33 cellular contexts compared by ENCODE assay signal in the genomic region with DNA sequence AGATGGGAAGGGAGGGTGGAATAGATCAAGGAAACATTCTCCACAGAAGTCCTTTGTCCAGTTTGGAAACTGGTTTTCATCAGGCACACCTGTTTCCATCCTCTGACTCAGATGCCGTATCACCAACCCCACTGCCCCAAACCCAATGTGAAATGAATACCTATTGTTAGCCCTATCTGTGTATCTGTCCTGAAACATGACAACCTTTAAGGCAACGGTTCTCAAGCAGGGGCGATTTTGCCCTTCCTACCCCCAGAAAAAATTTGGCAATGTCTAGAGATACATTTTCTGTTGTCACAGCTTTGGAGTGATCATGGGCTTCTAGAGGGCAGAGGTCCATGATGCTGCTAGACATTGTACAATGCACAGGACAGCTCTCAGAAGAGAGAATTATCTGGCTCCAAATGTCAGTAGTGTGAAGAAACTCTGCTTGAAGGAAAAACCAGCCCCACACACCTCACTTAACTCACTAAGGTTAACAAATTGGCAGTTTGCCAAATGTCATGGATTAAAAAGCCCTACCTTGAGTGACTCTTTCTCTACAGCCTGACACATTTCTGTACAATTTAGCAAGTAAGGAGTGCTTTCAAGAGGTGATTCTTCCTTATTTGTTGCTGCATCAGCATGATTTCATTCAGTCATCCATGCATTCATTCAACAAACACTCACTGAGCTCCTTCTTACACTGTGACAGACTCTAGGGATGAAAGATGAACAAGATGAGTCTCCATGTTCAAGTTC. TPM values are rescaled to one million over a fixed set of nuclear protein-coding genes. Genes with fewer than 3 reads are reported as not detected.
DNase-seq lines count a peak whose midpoint lies in the region; ATAC-seq, FAIRE-seq and TF ChIP-seq lines count a peak whose summit lies in the region.
"Had no signal": no experiment of that assay in that cellular context is flagged by ENCODE, and none has a peak within 500 bp of the region (broad histone marks: within the 10 kb centered on the region; RNA-seq: fewer than 3 reads in every experiment).

No MANE protein-coding gene starts in this region.

- no peak for TF ChIP-seq RAD21 in Ishikawa (IDR thresholded peaks at IDR 0.05; ENCODE audit: low read depth)
- no peak for TF ChIP-seq RAD21 in K562 (CRISPR knock-in tag; conservative IDR thresholded peaks at IDR 0.05 in 1 of 2, IDR thresholded peaks at IDR 0.05 in 1 of 2)

- BruUV-seq in K562 (replicated peaks; lab: Mats Ljungman, UMichigan) = no TSS peak

- WGBS in K562 (ENCODE audit: insufficient coverage, low coverage, missing lambda C conversion rate) = 6% methylated on average over 3 of the region's 3 CpGs
- WGBS in heart right ventricle, 2 donors = 74 to 77% methylated on average over 3 of the region's 3 CpGs

- in situ Hi-C loops in K562 (cut with MboI) = no loop called here

- no peaks in the 10 kb centered on the region for H3K9me3 ChIP-seq in K562 (replicated peaks; ENCODE audit: control insufficient read depth, insufficient read depth, low read depth, low read length)
- no peaks in the 10 kb centered on the region for H3K9me3 ChIP-seq in heart right ventricle
- H3K9me3 ChIP-seq: mucosa of descending colon, pancreas, spleen had no signal

- H3K9me1 ChIP-seq in K562 (ENCODE audit: control insufficient read depth, insufficient read depth, low read length) = no peaks in the 10 kb centered on the region

- no peak overlapping the region for H3K9ac ChIP-seq in K562 (ENCODE audit: insufficient read depth in 1 of 2, low read depth in 2 of 2, low read length in 2 of 2)
- H3K9ac ChIP-seq: BLaER1 had no signal

- no peaks in the 10 kb centered on the region for H3K79me2 ChIP-seq in K562 (ENCODE audit: control insufficient read depth, insufficient read depth, low read length)

- H3K36me3 ChIP-seq in K562 (ENCODE audit: control insufficient read depth, insufficient read depth, low read length) (no peaks in the 10 kb centered on the region), heart right ventricle (no peaks in the 10 kb centered on the region)
- H3K36me3 ChIP-seq: BLaER1, pancreas, spleen had no signal

- no peaks in the 10 kb centered on the region for H4K20me1 ChIP-seq in K562 (replicated peaks; ENCODE audit: control insufficient read depth, insufficient read depth, low read length)
- H4K20me1 ChIP-seq: BLaER1 had no signal

- CTCF ChIA-PET in K562 (lab: Yijun Ruan, JAX; ENCODE audit: low intra/inter-chr PET ratio) = no interaction called here

- TF ChIP-seq CTCF in K562 (IDR thresholded peaks at IDR 0.05 in 2 of 3, conservative IDR thresholded peaks at IDR 0.05 in 1 of 3; ENCODE audit: insufficient read depth in 2 of 3, low read depth in 1 of 3, low read length in 3 of 3) (no peak), omental fat pad (IDR thresholded peaks at IDR 0.05) (no peak), heart right ventricle (IDR thresholded peaks at IDR 0.05) (no peak)

- H3K4me2 ChIP-seq in K562 (ENCODE audit: insufficient read depth, low read length) = no peak overlapping the region
- H3K4me2 ChIP-seq: BLaER1 had no signal

- peak; percentile 37 for FAIRE-seq in K562 (lab: Jason Lieb, UNC)
- FAIRE-seq: GM18507, pancreas had no signal

- intact Hi-C loops in K562 (cut with micrococcal nuclease) (no loop called here), heart right ventricle (cut with DNase I) (loop anchor here in 2 of 10 donors (5.0 to 10.0 kb wide), 2 partner anchors 134 to 136 kb away; no protein-coding TSS in a partner anchor)

- H3K4me3 ChIP-seq in K562 (no peak overlapping the region), heart right ventricle (no peak overlapping the region)
- H3K4me3 ChIP-seq: BLaER1, lung, mucosa of descending colon, spleen had no signal

- H2AFZ ChIP-seq in K562 (ENCODE audit: low read depth, low read length) = no peak overlapping the region

- H3K4me1 ChIP-seq in K562 (replicated peaks in 1 of 2; ENCODE audit: control insufficient read depth in 2 of 2, insufficient read depth in 2 of 2, low read length in 2 of 2) (peaks cover 0 to 7% of the 10 kb centered on the region in 2 experiments; a peak in 1 of 5 replicates), heart right ventricle (peaks cover 0 to 9% (median 0%) of the 10 kb centered on the region in 9 donors)
- H3K4me1 ChIP-seq: BLaER1, pancreas, spleen had no signal

- no peak for TF ChIP-seq POLR2A in K562 (conservative IDR thresholded peaks at IDR 0.05)

- TF ChIP-seq EP300 in Ishikawa (IDR thresholded peaks at IDR 0.05; ENCODE audit: borderline replicate concordance) (no peak), K562 (IDR thresholded peaks at IDR 0.05; ENCODE audit: low read length) (no peak)

- no peak for ATAC-seq in K562
- no peak for ATAC-seq in omental fat pad (ENCODE audit: low FRiP score)
- no peak for ATAC-seq in heart right ventricle
- ATAC-seq: HCT116; mucosa of descending colon; natural killer cell treated with Interleukin-12 subunit alpha and Interleukin-12 subunit beta and Interleukin-15 and Interleukin-18, amount 100 ng/mL, for 72 hours; pancreas had no signal

- H3K27me3 ChIP-seq in K562 (ENCODE audit: control insufficient read depth in 2 of 2, insufficient read depth in 2 of 2, low read length in 2 of 2) (peaks cover 10 to 40% of the 10 kb centered on the region in 2 experiments; a peak in 4 of 5 replicates), heart right ventricle (peaks cover 8 to 48% (median 44%) of the 10 kb centered on the region in 7 donors)
- H3K27me3 ChIP-seq: BLaER1 had no signal

- DNase-seq in NCI-H510A treated with DMSO at 0.1 percent for 48 hours (lab: John Stamatoyannopoulos, UW) = peak; percentile 14
- no peak for DNase-seq in NCI-H510A (lab: John Stamatoyannopoulos, UW)
- no peak for DNase-seq in K562 (ENCODE audit: extremely low read depth in 1 of 4, low spot score in 3 of 4)
- peak; percentile 58 for DNase-seq in renal cortical epithelial cell (ENCODE audit: low read depth)
- DNase-seq in effector CD8-positive, alpha-beta T cell (lab: John Stamatoyannopoulos, UW) = no peak
- no peak for DNase-seq in omental fat pad (ENCODE audit: low spot score)
- no peak for DNase-seq in heart right ventricle
- DNase-seq: ACHN; activated CD4-positive, alpha-beta memory T cell treated with anti-CD3 and anti-CD28 coated beads for 36 hours; activated CD8-positive, alpha-beta memory T cell treated with anti-CD3 and anti-CD28 coated beads, Interleukin-2, amount 50 U/mL, for 4 hours; activated naive CD4-positive, alpha-beta T cell treated with anti-CD3 and anti-CD28 coated beads, Interleukin-2, amount 10 ng/mL, durations not matched to agents 7 days and 5 days; amniotic stem cell; erythroblast; foreskin fibroblast; head of caudate nucleus; kidney glomerular epithelial cell; mucosa of descending colon; NCI-H1048; NCI-H1930; NCI-H526; pancreas; spleen; T-helper 1 cell; trophoblast cell had no signal

- POLR2A ChIA-PET in K562 (lab: Yijun Ruan, JAX) = interaction anchor here (0.7 kb wide), 1 partner anchor 123 kb away, joined by 3 read pairs; no protein-coding TSS in a partner anchor

- H3K27ac ChIP-seq in K562 (ENCODE audit: extremely low read depth, low read depth, low read length) (no peak overlapping the region), heart right ventricle (no peak overlapping the region)
- H3K27ac ChIP-seq: BLaER1, RWPE1, spleen had no signal

RNA-seq across cellular contexts. Expression of a gene that starts 3.4 kb away (rescaled TPM):
- not detected in 2 replicates for total RNA-seq in K562 (2011; cell fraction: chromatin; rRNA removed; ENCODE audit: low replicate concordance)
- not detected in 2 replicates for total RNA-seq in K562 (2011; cell fraction: nucleolus; rRNA removed)
- total RNA-seq in K562 (2011; cell fraction: nucleoplasm; rRNA removed) = not detected in 2 replicates
- total RNA-seq in K562 (2014; rRNA removed) (not detected in 2 replicates), K562 (2014; rRNA removed; fragmentation: Illumina TruSeq; extraction: Trizol) (not detected in 2 replicates), K562 (2015; rRNA removed; fragmentation: Illumina TruSeq; extraction: Trizol) (not detected in 2 replicates), K562 (2021) (not detected in 2 replicates), renal cortical epithelial cell (6.2 TPM in 1 of 2 replicates, not detected in the other), omental fat pad (not detected), heart right ventricle (under 1 TPM in 8 of 10 donors, not detected in 2; 0.36 to 0.94 (median 0.57) TPM)
- polyA plus RNA-seq in K562 (2011; rRNA removed) (not detected in 2 replicates), K562 (2014; fragmentation: Illumina TruSeq; extraction: Trizol) (not detected in 2 replicates), K562 (2014; fragmentation: Nextera tagmentation; extraction: Ambion mirVana) (not detected), K562 (2014; rRNA removed) (not detected in 2 replicates), heart right ventricle (1 to 10 TPM in 1 of 2 donors, under 1 TPM in 1; 0.10 to 1.4 TPM)
- polyA plus RNA-seq in K562 (2011; cell fraction: cytosol; rRNA removed) = not detected in 2 replicates
- polyA plus RNA-seq in K562 (2011; cell fraction: nucleus; rRNA removed) = not detected in 2 replicates
- 0.22 TPM in 1 of 2 replicates, not detected in the other for polyA plus RNA-seq in K562 (2012)
- not detected in 2 replicates for polyA minus RNA-seq in K562 (2011; rRNA and poly(A)+ RNA removed)
- polyA minus RNA-seq in K562 (2011; cell fraction: cytosol; rRNA and poly(A)+ RNA removed) = not detected in 2 replicates
- not detected in 2 replicates for polyA minus RNA-seq in K562 (2011; cell fraction: nucleus; rRNA and poly(A)+ RNA removed)
- total RNA-seq: activated CD4-positive, alpha-beta memory T cell treated with anti-CD3 and anti-CD28 coated beads for 36 hours; Daoy; natural killer cell treated with Interleukin-12 subunit alpha and Interleukin-12 subunit beta and Interleukin-15 and Interleukin-18, amount 100 ng/mL, for 72 hours; SK-MEL-5 had no signal

RNA-seq across cellular contexts. Expression of a gene that starts 23.4 kb away (rescaled TPM):
- 0.90 TPM in 1 of 2 replicates, not detected in the other for total RNA-seq in K562 (2011; cell fraction: chromatin; rRNA removed; ENCODE audit: low replicate concordance)
- 0.53 TPM in 1 of 2 replicates, not detected in the other for total RNA-seq in K562 (2011; cell fraction: nucleolus; rRNA removed)
- total RNA-seq in K562 (2011; cell fraction: nucleoplasm; rRNA removed) = 0.44 TPM in 1 of 2 replicates, not detected in the other
- total RNA-seq in K562 (2014; rRNA removed) (0.09 and 1.2 TPM in 2 replicates), K562 (2014; rRNA removed; fragmentation: Illumina TruSeq; extraction: Trizol) (0.48 and 0.84 TPM in 2 replicates), K562 (2015; rRNA removed; fragmentation: Illumina TruSeq; extraction: Trizol) (0.65 and 0.98 TPM in 2 replicates), K562 (2021) (0.35 and 0.51 TPM in 2 replicates), renal cortical epithelial cell (2.1 and 22.9 TPM in 2 replicates), omental fat pad (1 to 10 TPM in 3 of 4 donors, not detected in 1; 1.2 to 1.7 (median 1.3) TPM), heart right ventricle (1 to 10 TPM in 7 of 10 donors, under 1 TPM in 3; 0.47 to 2.5 (median 1.5) TPM)
- polyA plus RNA-seq in K562 (2011; rRNA removed) (0.35 and 0.41 TPM in 2 replicates), K562 (2014; fragmentation: Illumina TruSeq; extraction: Trizol) (0.64 and 1.4 TPM in 2 replicates), K562 (2014; fragmentation: Nextera tagmentation; extraction: Ambion mirVana) (under 1 TPM; 0.69 to 0.70 TPM), K562 (2014; rRNA removed) (0.16 and 0.62 TPM in 2 replicates), heart right ventricle (under 1 TPM in 1 of 2 donors, not detected in 1; 0.14 TPM)
- 0.03 and 0.06 TPM in 2 replicates for polyA plus RNA-seq in K562 (2011; cell fraction: cytosol; rRNA removed)
- polyA plus RNA-seq in K562 (2011; cell fraction: nucleus; rRNA removed) = 0.46 and 0.53 TPM in 2 replicates
- 0.71 and 1.5 TPM in 2 replicates for polyA plus RNA-seq in K562 (2012)
- polyA minus RNA-seq in K562 (2011; rRNA and poly(A)+ RNA removed) = not detected in 2 replicates
- not detected in 2 replicates for polyA minus RNA-seq in K562 (2011; cell fraction: cytosol; rRNA and poly(A)+ RNA removed)
- polyA minus RNA-seq in K562 (2011; cell fraction: nucleus; rRNA and poly(A)+ RNA removed) = 0.44 and 1.1 TPM in 2 replicates
- total RNA-seq: activated CD4-positive, alpha-beta memory T cell treated with anti-CD3 and anti-CD28 coated beads for 36 hours; natural killer cell treated with Interleukin-12 subunit alpha and Interleukin-12 subunit beta and Interleukin-15 and Interleukin-18, amount 100 ng/mL, for 72 hours; SK-MEL-5 had no signal

Comparison
In these comparisons a context has a peak if more than half of its experiments do, and no peak if none do; other contexts are left out.
1. DNase-seq: peak in NCI-H510A treated with DMSO at 0.1 percent for 48 hours (single experiment) and renal cortical epithelial cell (single experiment); none in NCI-H510A (single experiment), K562 (0 of 4), effector CD8-positive, alpha-beta T cell (single experiment), omental fat pad (single experiment) and heart right ventricle (0 of 2).